In genomic region chr15:34353627-34354026, GRCh38 we compare ENCODE assay signal across 32 cellular contexts. TPM values are rescaled to one million over a fixed set of nuclear protein-coding genes. Genes with fewer than 3 reads are reported as not detected.
"Had no signal": no experiment of that assay in that cellular context is flagged by ENCODE, and none has a peak within 500 bp of the region (broad histone marks: within the 10 kb centered on the region; RNA-seq: fewer than 3 reads in every experiment).

No MANE protein-coding gene starts in this region.

- H3K4me1 Mint-ChIP-seq: memory B cell; nephron; stimulated activated naive CD8-positive, alpha-beta T cell treated with anti-CD3 and anti-CD28 coated beads, Interleukin-15, amount 100 ng/mL, for 72 hours had no signal

- H3K36me3 ChIP-seq: ovary had no signal

- H3K27ac Mint-ChIP-seq: effector memory CD8-positive, alpha-beta T cell; memory B cell; mesothelial cell of epicardium; nephron; stimulated activated naive CD8-positive, alpha-beta T cell treated with anti-CD3 and anti-CD28 coated beads, Interleukin-15, amount 100 ng/mL, for 72 hours had no signal

- H3K9me3 Mint-ChIP-seq: effector memory CD8-positive, alpha-beta T cell; memory B cell; mesothelial cell of epicardium; naive B cell; nephron; stimulated activated naive CD8-positive, alpha-beta T cell treated with anti-CD3 and anti-CD28 coated beads, Interleukin-15, amount 100 ng/mL, for 72 hours had no signal

- H3K27ac ChIP-seq: esophagus squamous epithelium, heart right ventricle, ovary, suprapubic skin, transverse colon, vagina had no signal

- DNase-seq: cortex of kidney; effector memory CD8-positive, alpha-beta T cell; erythroblast; esophagus squamous epithelium; foreskin melanocyte; glutamatergic neuron; heart right ventricle; hippocampal formation; kidney; mucosa of descending colon; naive B cell; occipital lobe; ovary; stimulated activated CD4-positive, alpha-beta T cell treated with anti-CD3 and anti-CD28 coated beads, Interleukin-12 subunit alpha, Interleukin-12 subunit beta, amount 100 ng/mL, for 4 hours; stimulated activated CD4-positive, alpha-beta T cell treated with anti-CD3 and anti-CD28 coated beads, Interleukin-1b, Interleukin-23, amount 100 ng/mL, for 48 hours; stimulated activated CD4-positive, alpha-beta T cell treated with anti-CD3 and anti-CD28 coated beads, Interleukin-4, amount 100 ng/mL, for 1 hour; stimulated activated CD8-positive, alpha-beta memory T cell treated with anti-CD3 and anti-CD28 coated beads, Interleukin-4, amount 100 ng/mL, for 48 hours; stimulated activated naive CD4-positive, alpha-beta T cell; stimulated activated naive CD8-positive, alpha-beta T cell treated with anti-CD3 and anti-CD28 coated beads, Interleukin-15, amount 100 ng/mL, for 72 hours; transverse colon had no signal

- H3K4me2 ChIP-seq: smooth muscle cell had no signal

- H3K27me3 ChIP-seq: esophagus squamous epithelium, heart right ventricle, ovary, suprapubic skin, transverse colon, vagina had no signal

- H3K4me1 ChIP-seq: heart right ventricle, suprapubic skin, transverse colon, vagina had no signal

- ATAC-seq: effector memory CD8-positive, alpha-beta T cell; heart right ventricle; left lobe of liver; mucosa of descending colon; sciatic nerve; stimulated activated naive CD8-positive, alpha-beta T cell treated with anti-CD3 and anti-CD28 coated beads, Interleukin-15, amount 100 ng/mL, for 72 hours had no signal

- H3K9me3 ChIP-seq: esophagus squamous epithelium, heart right ventricle, mucosa of descending colon, ovary, suprapubic skin, transverse colon, vagina had no signal

- H3K4me3 Mint-ChIP-seq: effector memory CD8-positive, alpha-beta T cell; memory B cell; mesothelial cell of epicardium; naive B cell; nephron; stimulated activated naive CD8-positive, alpha-beta T cell treated with anti-CD3 and anti-CD28 coated beads, Interleukin-15, amount 100 ng/mL, for 72 hours had no signal

- H3K27me3 Mint-ChIP-seq: effector memory CD8-positive, alpha-beta T cell; memory B cell; naive B cell; stimulated activated naive CD8-positive, alpha-beta T cell treated with anti-CD3 and anti-CD28 coated beads, Interleukin-15, amount 100 ng/mL, for 72 hours had no signal

- H3K4me3 ChIP-seq: esophagus squamous epithelium, heart right ventricle, lung, mucosa of descending colon, ovary, smooth muscle cell, suprapubic skin, transverse colon, vagina had no signal

RNA-seq across cellular contexts. Expression of gene NUTM1, which starts 10.5 kb away (rescaled TPM):
- total RNA-seq: dermis microvascular lymphatic vessel endothelial cell, esophagus squamous epithelium, heart right ventricle, kidney, left lobe of liver, liver, lung, mesothelial cell of epicardium, mucosa of descending colon, occipital lobe, ovary, sciatic nerve, smooth muscle cell, transverse colon, ureter, vagina had no signal
